In the genomic region with DNA sequence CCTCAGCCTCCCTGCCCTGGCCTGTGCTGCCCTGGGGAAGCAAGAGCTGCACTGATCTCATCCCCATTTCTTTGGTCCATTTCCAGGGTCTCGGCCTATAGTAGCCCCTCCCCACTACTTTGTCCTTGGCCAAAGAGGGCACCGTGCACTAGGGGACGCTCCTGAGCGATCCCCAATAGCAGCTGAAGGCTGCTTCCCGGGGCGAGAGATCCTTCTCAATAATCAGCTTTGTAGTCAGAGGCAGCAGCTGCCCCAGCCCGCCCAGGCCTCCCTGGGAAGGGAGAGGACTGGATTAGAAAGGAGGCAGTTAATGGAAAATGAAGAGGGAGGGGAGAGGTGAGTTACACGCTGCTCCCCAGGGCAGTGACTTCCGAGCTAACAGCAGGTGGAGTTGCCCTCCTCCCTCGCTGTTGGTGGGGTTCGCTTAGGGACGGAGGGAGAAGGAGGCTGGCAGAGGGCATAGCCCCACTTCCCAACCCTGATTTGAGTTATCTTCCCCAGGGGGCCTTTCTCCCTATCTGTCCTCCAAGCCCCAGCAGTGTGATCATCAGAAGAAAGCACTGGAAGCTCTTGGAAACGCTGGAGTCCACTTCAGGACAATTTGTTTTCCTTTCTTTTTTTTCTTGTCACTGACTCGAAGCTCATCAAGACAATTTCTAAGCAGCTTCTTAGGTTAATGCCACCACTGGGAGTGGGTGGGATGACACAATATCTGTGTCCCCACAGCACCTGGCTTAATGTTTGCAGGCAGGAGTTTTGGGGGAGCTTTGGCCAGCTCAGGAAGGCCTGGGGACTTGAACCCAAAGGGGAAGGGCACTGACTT, we compare ENCODE assay signal across 8 cellular contexts. TPM values are rescaled to one million over a fixed set of nuclear protein-coding genes. Genes with fewer than 3 reads are reported as not detected.
A peak's percentile ranks its signal among the peaks of the same experiment; 100 is the strongest.
DNase-seq lines count a peak whose midpoint lies in the region; ATAC-seq and TF ChIP-seq lines count a peak whose summit lies in the region.

No MANE protein-coding gene starts in this region.

- no peaks in the 10 kb centered on the region; the same call in 1 of the 2 replicates for H3K36me3 ChIP-seq in ACC112 (ENCODE audit: insufficient read depth, low read length)

- DNase-seq in NCI-H2227 treated with DMSO at 0.1 percent for 48 hours (lab: John Stamatoyannopoulos, UW): peak; percentile 72
- no peak for DNase-seq in epithelial cell of esophagus (ENCODE audit: low read depth)
- no peak for DNase-seq in natural killer cell
- no peak for DNase-seq in stimulated activated naive CD4-positive, alpha-beta T cell treated with Interleukin-2 at 50 U/mL for 16 hours (lab: John Stamatoyannopoulos, UW)
- no peak for DNase-seq in activated T-cell treated with anti-CD3 and anti-CD28 coated beads, Interleukin-2, amount 50 U/mL, for 72 hours
- no peak for DNase-seq in NCI-H1694 (lab: John Stamatoyannopoulos, UW)

- intact Hi-C loops in natural killer cell (cut with micrococcal nuclease): no loop called here

- H3K36me3 Mint-ChIP-seq in natural killer cell: no peaks in the 10 kb centered on the region
- no peaks in the 10 kb centered on the region for H3K36me3 Mint-ChIP-seq in activated T-cell treated with anti-CD3 and anti-CD28 coated beads, Interleukin-2, amount 50 U/mL, for 72 hours (ENCODE audit: insufficient read depth in 2 of 2)

- no peaks in the 10 kb centered on the region for H3K9me3 Mint-ChIP-seq in natural killer cell
- no peaks in the 10 kb centered on the region for H3K9me3 Mint-ChIP-seq in activated T-cell treated with anti-CD3 and anti-CD28 coated beads, Interleukin-2, amount 50 U/mL, for 72 hours

- TF ChIP-seq CTCF in epithelial cell of esophagus (IDR thresholded peaks at IDR 0.05; ENCODE audit: insufficient read depth, low read depth, low read length, missing control alignments) (peak; percentile 21), natural killer cell (IDR thresholded peaks at IDR 0.05) (no peak)

- H3K4me3 Mint-ChIP-seq in natural killer cell: peak overlapping the region; percentile 78
- no peak overlapping the region for H3K4me3 Mint-ChIP-seq in activated T-cell treated with anti-CD3 and anti-CD28 coated beads, Interleukin-2, amount 50 U/mL, for 72 hours

- peak overlapping the region; percentile 85 for H3K27ac ChIP-seq in ACC112 (ENCODE audit: low read depth, low read length)

- no peaks in the 10 kb centered on the region for H3K27me3 ChIP-seq in ACC112 (ENCODE audit: insufficient read depth, low read length)

- peak overlapping the region; percentile 41 to 63 for H3K27ac Mint-ChIP-seq in natural killer cell
- H3K27ac Mint-ChIP-seq in activated T-cell treated with anti-CD3 and anti-CD28 coated beads, Interleukin-2, amount 50 U/mL, for 72 hours: no peak overlapping the region

- no peak overlapping the region for H2AFZ ChIP-seq in ACC112 (ENCODE audit: low read length, unreplicated experiment)

- H3K27me3 Mint-ChIP-seq in natural killer cell (ENCODE audit: low read depth in 2 of 2): no peaks in the 10 kb centered on the region
- no peaks in the 10 kb centered on the region for H3K27me3 Mint-ChIP-seq in activated T-cell treated with anti-CD3 and anti-CD28 coated beads, Interleukin-2, amount 50 U/mL, for 72 hours (ENCODE audit: low read depth)

- peaks cover 25% of the 10 kb centered on the region for H3K4me1 ChIP-seq in ACC112 (ENCODE audit: control insufficient read depth, insufficient read depth, low read length, unreplicated experiment)

- H3K4me3 ChIP-seq in ACC112 (ENCODE audit: low read depth, low read length): peak overlapping the region; percentile 86
- no peak overlapping the region for H3K4me3 ChIP-seq in epithelial cell of esophagus (ENCODE audit: low read length)

- peaks cover 0 to 38% of the 10 kb centered on the region in 2 donors for H3K4me1 Mint-ChIP-seq in natural killer cell
- H3K4me1 Mint-ChIP-seq in activated T-cell treated with anti-CD3 and anti-CD28 coated beads, Interleukin-2, amount 50 U/mL, for 72 hours (ENCODE audit: low read depth): peaks cover 15% of the 10 kb centered on the region

- H3K79me2 ChIP-seq in ACC112 (ENCODE audit: control insufficient read depth, insufficient read depth, low read length, unreplicated experiment): peaks cover 71% of the 10 kb centered on the region

- ATAC-seq in natural killer cell (no peak), GM21447 (IDR thresholded peaks at IDR 0.05; ENCODE audit: unreplicated experiment) (no peak)
- ATAC-seq in activated T-cell treated with anti-CD3 and anti-CD28 coated beads, Interleukin-2, amount 50 U/mL, for 72 hours (replicated peaks in 1 of 2): no peak

RNA-seq across cellular contexts. Expression of a gene that starts 2.6 kb away (rescaled TPM):
- 10 to 100 TPM; 31.6 to 47.6 (median 46.5) TPM for total RNA-seq in natural killer cell
- 10 to 100 TPM; 17.4 to 21.8 TPM for total RNA-seq in activated T-cell treated with anti-CD3 and anti-CD28 coated beads, Interleukin-2, amount 50 U/mL, for 72 hours

RNA-seq across cellular contexts. Expression of a gene that starts 18.2 kb away (rescaled TPM):
- 100 to 1,000 TPM; 169 to 257 (median 195) TPM for total RNA-seq in natural killer cell
- total RNA-seq in activated T-cell treated with anti-CD3 and anti-CD28 coated beads, Interleukin-2, amount 50 U/mL, for 72 hours: 10 to 100 TPM; 56.5 to 67.2 TPM

RNA-seq across cellular contexts. Expression of a gene that starts 18.4 kb away (rescaled TPM):
- total RNA-seq in natural killer cell: 10 to 100 TPM; 31.9 to 57.7 (median 34.2) TPM
- total RNA-seq in activated T-cell treated with anti-CD3 and anti-CD28 coated beads, Interleukin-2, amount 50 U/mL, for 72 hours: 10 to 100 TPM; 25.4 to 30.7 TPM

RNA-seq across cellular contexts. Expression of a gene that starts 28.9 kb away (rescaled TPM):
- total RNA-seq in natural killer cell: 100 to 1,000 TPM; 402 to 548 (median 503) TPM
- total RNA-seq in activated T-cell treated with anti-CD3 and anti-CD28 coated beads, Interleukin-2, amount 50 U/mL, for 72 hours: 100 to 1,000 TPM; 260 to 275 TPM

RNA-seq across cellular contexts. Expression of a gene that starts 29.7 kb away (rescaled TPM):
- 10 to 100 TPM; 32.7 to 44.0 (median 33.9) TPM for total RNA-seq in natural killer cell
- 10 to 100 TPM; 34.8 to 43.1 TPM for total RNA-seq in activated T-cell treated with anti-CD3 and anti-CD28 coated beads, Interleukin-2, amount 50 U/mL, for 72 hours
